Comparison of ENCODE assay signal across 1 cellular context in the genomic region with DNA sequence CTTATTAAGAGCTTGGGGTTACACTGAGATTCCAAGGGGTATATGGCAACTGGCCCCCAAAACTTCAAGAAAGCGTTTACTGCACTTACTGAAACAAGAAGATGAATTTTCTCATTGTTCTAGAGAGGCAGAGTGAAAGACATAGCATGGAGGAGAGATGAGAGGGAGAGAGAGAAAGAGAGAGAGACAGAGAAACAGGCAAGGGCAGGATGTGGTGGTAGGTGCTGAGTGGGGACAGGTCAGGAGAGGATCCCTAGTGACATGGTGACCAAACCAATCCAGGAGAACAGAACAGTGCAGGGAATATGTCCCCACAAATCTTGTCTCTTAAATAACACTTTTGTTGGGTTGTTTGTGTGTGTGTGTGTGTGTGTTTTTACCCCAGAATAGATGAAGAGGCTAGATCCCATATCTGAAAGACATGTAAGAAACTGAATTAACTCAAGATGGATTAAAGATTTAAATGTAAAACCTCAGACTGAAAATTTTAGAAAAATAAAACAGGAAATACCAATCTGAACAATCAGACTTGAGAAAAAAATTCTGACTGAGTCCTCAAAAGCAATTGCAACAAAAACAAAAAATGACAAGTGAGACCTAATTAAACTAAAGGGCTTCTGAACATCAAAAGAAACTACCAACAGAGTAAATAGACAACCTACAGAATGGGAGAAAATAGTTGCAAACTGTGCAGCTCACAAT.
TF ChIP-seq lines count a peak whose summit lies in the region.

No MANE protein-coding gene starts in this region.

TF ChIP-seq in HepG2, 621 proteins besides CTCF, POLR2A, EP300 and RAD21 (continued from another document):
- TF ChIP-seq, protein P1, sequence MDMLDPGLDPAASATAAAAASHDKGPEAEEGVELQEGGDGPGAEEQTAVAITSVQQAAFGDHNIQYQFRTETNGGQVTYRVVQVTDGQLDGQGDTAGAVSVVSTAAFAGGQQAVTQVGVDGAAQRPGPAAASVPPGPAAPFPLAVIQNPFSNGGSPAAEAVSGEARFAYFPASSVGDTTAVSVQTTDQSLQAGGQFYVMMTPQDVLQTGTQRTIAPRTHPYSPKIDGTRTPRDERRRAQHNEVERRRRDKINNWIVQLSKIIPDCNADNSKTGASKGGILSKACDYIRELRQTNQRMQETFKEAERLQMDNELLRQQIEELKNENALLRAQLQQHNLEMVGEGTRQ (IDR thresholded peaks at IDR 0.05; ENCODE audit: low read depth, low read length) = no peak
- TF ChIP-seq, protein P1 (CRISPR knock-in tag; IDR thresholded peaks at IDR 0.05; ENCODE audit: borderline replicate concordance) = no peak
- TF ChIP-seq, protein P2, sequence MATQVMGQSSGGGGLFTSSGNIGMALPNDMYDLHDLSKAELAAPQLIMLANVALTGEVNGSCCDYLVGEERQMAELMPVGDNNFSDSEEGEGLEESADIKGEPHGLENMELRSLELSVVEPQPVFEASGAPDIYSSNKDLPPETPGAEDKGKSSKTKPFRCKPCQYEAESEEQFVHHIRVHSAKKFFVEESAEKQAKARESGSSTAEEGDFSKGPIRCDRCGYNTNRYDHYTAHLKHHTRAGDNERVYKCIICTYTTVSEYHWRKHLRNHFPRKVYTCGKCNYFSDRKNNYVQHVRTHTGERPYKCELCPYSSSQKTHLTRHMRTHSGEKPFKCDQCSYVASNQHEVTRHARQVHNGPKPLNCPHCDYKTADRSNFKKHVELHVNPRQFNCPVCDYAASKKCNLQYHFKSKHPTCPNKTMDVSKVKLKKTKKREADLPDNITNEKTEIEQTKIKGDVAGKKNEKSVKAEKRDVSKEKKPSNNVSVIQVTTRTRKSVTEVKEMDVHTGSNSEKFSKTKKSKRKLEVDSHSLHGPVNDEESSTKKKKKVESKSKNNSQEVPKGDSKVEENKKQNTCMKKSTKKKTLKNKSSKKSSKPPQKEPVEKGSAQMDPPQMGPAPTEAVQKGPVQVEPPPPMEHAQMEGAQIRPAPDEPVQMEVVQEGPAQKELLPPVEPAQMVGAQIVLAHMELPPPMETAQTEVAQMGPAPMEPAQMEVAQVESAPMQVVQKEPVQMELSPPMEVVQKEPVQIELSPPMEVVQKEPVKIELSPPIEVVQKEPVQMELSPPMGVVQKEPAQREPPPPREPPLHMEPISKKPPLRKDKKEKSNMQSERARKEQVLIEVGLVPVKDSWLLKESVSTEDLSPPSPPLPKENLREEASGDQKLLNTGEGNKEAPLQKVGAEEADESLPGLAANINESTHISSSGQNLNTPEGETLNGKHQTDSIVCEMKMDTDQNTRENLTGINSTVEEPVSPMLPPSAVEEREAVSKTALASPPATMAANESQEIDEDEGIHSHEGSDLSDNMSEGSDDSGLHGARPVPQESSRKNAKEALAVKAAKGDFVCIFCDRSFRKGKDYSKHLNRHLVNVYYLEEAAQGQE (IDR thresholded peaks at IDR 0.05; ENCODE audit: borderline replicate concordance in 1 of 2, low read depth in 1 of 2, low read length in 2 of 2) = no peak
- TF ChIP-seq ZNF792 (CRISPR knock-in tag; IDR thresholded peaks at IDR 0.05) = no peak
- TF ChIP-seq, protein P3, sequence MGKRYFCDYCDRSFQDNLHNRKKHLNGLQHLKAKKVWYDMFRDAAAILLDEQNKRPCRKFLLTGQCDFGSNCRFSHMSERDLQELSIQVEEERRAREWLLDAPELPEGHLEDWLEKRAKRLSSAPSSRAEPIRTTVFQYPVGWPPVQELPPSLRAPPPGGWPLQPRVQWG (CRISPR knock-in tag; IDR thresholded peaks at IDR 0.05; ENCODE audit: borderline replicate concordance, low read depth) = no peak
- TF ChIP-seq, protein P4, sequence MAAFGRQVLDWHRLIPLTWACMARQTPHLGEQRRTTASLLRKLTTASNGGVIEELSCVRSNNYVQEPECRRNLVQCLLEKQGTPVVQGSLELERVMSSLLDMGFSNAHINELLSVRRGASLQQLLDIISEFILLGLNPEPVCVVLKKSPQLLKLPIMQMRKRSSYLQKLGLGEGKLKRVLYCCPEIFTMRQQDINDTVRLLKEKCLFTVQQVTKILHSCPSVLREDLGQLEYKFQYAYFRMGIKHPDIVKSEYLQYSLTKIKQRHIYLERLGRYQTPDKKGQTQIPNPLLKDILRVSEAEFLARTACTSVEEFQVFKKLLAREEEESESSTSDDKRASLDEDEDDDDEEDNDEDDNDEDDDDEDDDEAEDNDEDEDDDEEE (CRISPR knock-in tag; IDR thresholded peaks at IDR 0.05) = no peak
- no peak for TF ChIP-seq KDM4B (CRISPR knock-in tag; IDR thresholded peaks at IDR 0.05)
TF ChIP-seq in HepG2: peak in this region for 0.
